In the genomic region with DNA sequence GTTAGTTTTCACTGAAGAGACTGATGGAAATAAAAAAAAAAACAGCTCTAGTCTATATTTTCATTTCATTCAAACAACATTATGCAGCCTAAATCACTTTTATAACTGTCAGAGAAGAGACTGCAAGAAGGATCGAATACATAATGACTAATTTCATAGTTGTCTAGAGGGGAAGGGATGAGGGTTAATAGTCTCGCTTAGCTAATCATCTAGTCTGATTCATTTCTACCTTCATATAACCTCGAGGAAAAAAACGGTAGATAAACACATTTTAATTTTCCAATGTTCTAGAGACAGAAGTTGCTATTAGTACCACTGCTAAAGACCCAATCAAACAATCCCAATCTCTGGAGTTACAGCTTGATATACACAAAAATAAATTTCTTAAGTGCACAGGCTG, we compare ENCODE assay signal across 9 cellular contexts. TPM values are rescaled to one million over a fixed set of nuclear protein-coding genes. Genes with fewer than 3 reads are reported as not detected.
DNase-seq lines count a peak whose midpoint lies in the region; ATAC-seq, FAIRE-seq and TF ChIP-seq lines count a peak whose summit lies in the region.
"Had no signal": no experiment of that assay in that cellular context is flagged by ENCODE, and none has a peak within 500 bp of the region (broad histone marks: within the 10 kb centered on the region; RNA-seq: fewer than 3 reads in every experiment).

No MANE protein-coding gene starts in this region.

- H3K4me1 Mint-ChIP-seq in astrocyte (ENCODE audit: low read depth, unreplicated experiment) (peaks cover 18% of the 10 kb centered on the region), memory B cell (peaks cover 17% of the 10 kb centered on the region)
- H3K4me1 Mint-ChIP-seq in effector memory CD8-positive, alpha-beta T cell (ENCODE audit: low read depth in 2 of 2), result peaks cover 40 to 53% of the 10 kb centered on the region in 2 donors

- H4K20me1 ChIP-seq in BLaER1 treated with 17β-estradiol and CSF1 and Interleukin-3, amounts not matched to agents 10 nM and 100 nM, result peaks cover 76 to 85% (median 77%) of the 10 kb centered on the region in 11 experiments
- peaks cover 73% of the 10 kb centered on the region for H4K20me1 ChIP-seq in astrocyte (ENCODE audit: insufficient read depth, low read length)

- H3K27ac Mint-ChIP-seq in astrocyte (ENCODE audit: unreplicated experiment) (peak overlapping the region; percentile 69), memory B cell (no peak overlapping the region)
- H3K27ac Mint-ChIP-seq in effector memory CD8-positive, alpha-beta T cell, result no peak overlapping the region

- peak overlapping the region in 8 of 11 experiments; percentile 3 to 100 (median 98); a peak in 12 of 22 replicates for H3K9ac ChIP-seq in BLaER1 treated with 17β-estradiol and CSF1 and Interleukin-3, amounts not matched to agents 10 nM and 100 nM
- H3K9ac ChIP-seq in astrocyte (ENCODE audit: low read length), result peak overlapping the region; percentile 70

- H3K4me3 ChIP-seq in BLaER1 treated with 17β-estradiol and CSF1 and Interleukin-3, amounts not matched to agents 10 nM and 100 nM, result peak overlapping the region; percentile 78 to 95 (median 90); a peak in 16 of 20 replicates
- peak overlapping the region; percentile 98 for H3K4me3 ChIP-seq in astrocyte (ENCODE audit: insufficient read depth, low read depth, low read length)
- H3K4me3 ChIP-seq: SJSA1 had no signal

- H3K4me3 Mint-ChIP-seq in astrocyte (ENCODE audit: unreplicated experiment) (no peak overlapping the region), memory B cell (peak overlapping the region; percentile 85)
- no peak overlapping the region for H3K4me3 Mint-ChIP-seq in effector memory CD8-positive, alpha-beta T cell

- peaks cover 97% of the 10 kb centered on the region for H3K79me2 ChIP-seq in astrocyte (ENCODE audit: insufficient read depth, low read length)

- DNase-seq in HS-5 (ENCODE audit: low read depth) (peak; percentile 35), astrocyte (ENCODE audit: low read depth) (peak; percentile 58), memory B cell (ENCODE audit: low spot score in 2 of 2) (no peak), SHP77 (lab: John Stamatoyannopoulos, UW) (no peak)
- no peak for DNase-seq in effector memory CD8-positive, alpha-beta T cell

- H3K4me1 ChIP-seq in BLaER1 treated with 17β-estradiol and CSF1 and Interleukin-3, amounts not matched to agents 10 nM and 100 nM, result peaks cover 23 to 46% (median 33%) of the 10 kb centered on the region in 10 experiments
- peaks cover 7% of the 10 kb centered on the region for H3K4me1 ChIP-seq in astrocyte (ENCODE audit: insufficient read depth, low read length)

- no peak overlapping the region for H2AFZ ChIP-seq in astrocyte (ENCODE audit: low read depth, low read length)

- H3K9me3 ChIP-seq in BLaER1 treated with 17β-estradiol and CSF1 and Interleukin-3, amounts not matched to agents 10 nM and 100 nM (replicated peaks in 1 of 11), result no peaks in the 10 kb centered on the region; a peak in 2 of 22 replicates
- H3K9me3 ChIP-seq in astrocyte (ENCODE audit: insufficient read depth, low read depth, low read length), result no peaks in the 10 kb centered on the region
- H3K9me3 ChIP-seq: SJSA1 had no signal

- no peak for TF ChIP-seq CTCF in astrocyte (IDR thresholded peaks at IDR 0.05; ENCODE audit: insufficient read depth, low read depth, low read length)

- H3K27me3 ChIP-seq in BLaER1 treated with 17β-estradiol and CSF1 and Interleukin-3, amounts not matched to agents 10 nM and 100 nM, result no peaks in the 10 kb centered on the region
- no peaks in the 10 kb centered on the region for H3K27me3 ChIP-seq in astrocyte (ENCODE audit: insufficient read depth, low read length)
- H3K27me3 ChIP-seq: SJSA1 had no signal

- peak; percentile 73 for FAIRE-seq in astrocyte (lab: Jason Lieb, UNC)

- no peaks in the 10 kb centered on the region for H3K27me3 Mint-ChIP-seq in astrocyte (ENCODE audit: low read depth, unreplicated experiment)
- H3K27me3 Mint-ChIP-seq in memory B cell, result no peaks in the 10 kb centered on the region
- H3K27me3 Mint-ChIP-seq in effector memory CD8-positive, alpha-beta T cell, result no peaks in the 10 kb centered on the region

- ATAC-seq in memory B cell (ENCODE audit: low read depth), result no peak
- no peak for ATAC-seq in effector memory CD8-positive, alpha-beta T cell (replicated peaks)
- no peak for ATAC-seq in GM18519 (IDR thresholded peaks at IDR 0.05; ENCODE audit: low FRiP score, unreplicated experiment)
- no peak for ATAC-seq in GM18907 (IDR thresholded peaks at IDR 0.05; ENCODE audit: unreplicated experiment)

- no peak overlapping the region for H3K27ac ChIP-seq in BLaER1 treated with 17β-estradiol and CSF1 and Interleukin-3, amounts not matched to agents 10 nM and 100 nM
- H3K27ac ChIP-seq in astrocyte (ENCODE audit: low read depth, low read length), result peak overlapping the region; percentile 50
- H3K27ac ChIP-seq: SJSA1 had no signal

- H3K36me3 Mint-ChIP-seq in astrocyte (ENCODE audit: low read depth, unreplicated experiment) (peaks cover 4% of the 10 kb centered on the region), memory B cell (peaks cover 15% of the 10 kb centered on the region)
- H3K36me3 Mint-ChIP-seq in effector memory CD8-positive, alpha-beta T cell (ENCODE audit: insufficient read depth), result peaks cover 61% of the 10 kb centered on the region

- peak overlapping the region; percentile 83 to 96 (median 92) for H3K4me2 ChIP-seq in BLaER1 treated with 17β-estradiol and CSF1 and Interleukin-3, amounts not matched to agents 10 nM and 100 nM
- peak overlapping the region; percentile 91 for H3K4me2 ChIP-seq in astrocyte (ENCODE audit: low read length)

- H3K9me3 Mint-ChIP-seq in astrocyte (ENCODE audit: unreplicated experiment) (no peaks in the 10 kb centered on the region), memory B cell (no peaks in the 10 kb centered on the region)
- no peaks in the 10 kb centered on the region for H3K9me3 Mint-ChIP-seq in effector memory CD8-positive, alpha-beta T cell

- H3K36me3 ChIP-seq in BLaER1 treated with 17β-estradiol and CSF1 and Interleukin-3, amounts not matched to agents 10 nM and 100 nM, result peaks cover 43 to 75% (median 71%) of the 10 kb centered on the region in 11 experiments
- H3K36me3 ChIP-seq in astrocyte (ENCODE audit: insufficient read depth, low read length), result peaks cover 4% of the 10 kb centered on the region

RNA-seq across cellular contexts. Expression of a gene that starts 3.5 kb away (rescaled TPM):
- 113 and 128 TPM in 2 replicates for total RNA-seq in astrocyte

RNA-seq across cellular contexts. Expression of a gene that starts 29.4 kb away (rescaled TPM):
- total RNA-seq in astrocyte, result 57.9 and 58.6 TPM in 2 replicates

Comparison
In these comparisons a context has a peak if more than half of its experiments do, and no peak if none do; other contexts are left out.
1. DNase-seq: peak in HS-5 (single experiment) and astrocyte (single experiment); none in memory B cell (0 of 2), SHP77 (0 of 2) and effector memory CD8-positive, alpha-beta T cell (0 of 3).